Comparison of ENCODE assay signal across 1 cellular context in the genomic region with DNA sequence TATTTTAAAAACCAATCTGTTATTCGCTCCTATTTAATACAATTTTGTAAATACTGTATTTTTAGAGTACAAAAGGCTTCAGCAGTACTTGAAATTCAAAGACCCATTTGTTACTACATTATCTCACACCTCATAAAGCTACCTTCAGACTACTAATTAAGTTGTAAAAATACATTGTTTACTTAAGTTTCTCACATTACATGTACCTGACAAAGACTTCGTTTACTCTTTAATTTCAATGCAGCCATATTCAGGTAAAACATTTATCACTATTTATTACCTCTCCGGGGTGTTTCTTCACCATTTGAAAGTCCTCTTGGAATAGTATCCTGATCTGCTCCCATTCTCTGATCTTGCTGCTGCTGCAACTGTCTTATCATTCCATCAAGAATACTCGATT.
TF ChIP-seq lines count a peak whose summit lies in the region.

No MANE protein-coding gene starts in this region.

TF ChIP-seq in HEK293, 187 proteins besides CTCF, POLR2A, EP300 and RAD21 (continued from another document):
- TF ChIP-seq ZNF777 (tag by site-specific recombination; IDR thresholded peaks at IDR 0.05; ENCODE audit: borderline replicate concordance) (no peak), ZBTB21 (tag by site-specific recombination; IDR thresholded peaks at IDR 0.05) (no peak), ZNF792 (tag by site-specific recombination; IDR thresholded peaks at IDR 0.05) (no peak), ZNF140 (tag by site-specific recombination; IDR thresholded peaks at IDR 0.05) (no peak), GFI1B (tag by site-specific recombination; IDR thresholded peaks at IDR 0.05) (no peak), ZNF184 (tag by site-specific recombination; IDR thresholded peaks at IDR 0.05) (no peak), IKZF3 (tag by site-specific recombination; IDR thresholded peaks at IDR 0.05) (0 out of 2 replicates have a peak, but pooled peaks have one; percentile 51), ZNF223 (tag by site-specific recombination; IDR thresholded peaks at IDR 0.05) (no peak)
- TF ChIP-seq, protein P1, sequence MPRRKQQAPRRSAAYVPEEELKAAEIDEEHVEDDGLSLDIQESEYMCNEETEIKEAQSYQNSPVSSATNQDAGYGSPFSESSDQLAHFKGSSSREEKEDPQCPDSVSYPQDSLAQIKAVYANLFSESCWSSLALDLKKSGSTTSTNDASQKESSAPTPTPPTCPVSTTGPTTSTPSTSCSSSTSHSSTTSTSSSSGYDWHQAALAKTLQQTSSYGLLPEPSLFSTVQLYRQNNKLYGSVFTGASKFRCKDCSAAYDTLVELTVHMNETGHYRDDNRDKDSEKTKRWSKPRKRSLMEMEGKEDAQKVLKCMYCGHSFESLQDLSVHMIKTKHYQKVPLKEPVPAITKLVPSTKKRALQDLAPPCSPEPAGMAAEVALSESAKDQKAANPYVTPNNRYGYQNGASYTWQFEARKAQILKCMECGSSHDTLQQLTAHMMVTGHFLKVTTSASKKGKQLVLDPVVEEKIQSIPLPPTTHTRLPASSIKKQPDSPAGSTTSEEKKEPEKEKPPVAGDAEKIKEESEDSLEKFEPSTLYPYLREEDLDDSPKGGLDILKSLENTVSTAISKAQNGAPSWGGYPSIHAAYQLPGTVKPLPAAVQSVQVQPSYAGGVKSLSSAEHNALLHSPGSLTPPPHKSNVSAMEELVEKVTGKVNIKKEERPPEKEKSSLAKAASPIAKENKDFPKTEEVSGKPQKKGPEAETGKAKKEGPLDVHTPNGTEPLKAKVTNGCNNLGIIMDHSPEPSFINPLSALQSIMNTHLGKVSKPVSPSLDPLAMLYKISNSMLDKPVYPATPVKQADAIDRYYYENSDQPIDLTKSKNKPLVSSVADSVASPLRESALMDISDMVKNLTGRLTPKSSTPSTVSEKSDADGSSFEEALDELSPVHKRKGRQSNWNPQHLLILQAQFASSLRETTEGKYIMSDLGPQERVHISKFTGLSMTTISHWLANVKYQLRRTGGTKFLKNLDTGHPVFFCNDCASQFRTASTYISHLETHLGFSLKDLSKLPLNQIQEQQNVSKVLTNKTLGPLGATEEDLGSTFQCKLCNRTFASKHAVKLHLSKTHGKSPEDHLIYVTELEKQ (tag by site-specific recombination; IDR thresholded peaks at IDR 0.05; ENCODE audit: borderline replicate concordance): 0 out of 2 replicates have a peak, but pooled peaks have one; percentile 21
- TF ChIP-seq, protein P2, sequence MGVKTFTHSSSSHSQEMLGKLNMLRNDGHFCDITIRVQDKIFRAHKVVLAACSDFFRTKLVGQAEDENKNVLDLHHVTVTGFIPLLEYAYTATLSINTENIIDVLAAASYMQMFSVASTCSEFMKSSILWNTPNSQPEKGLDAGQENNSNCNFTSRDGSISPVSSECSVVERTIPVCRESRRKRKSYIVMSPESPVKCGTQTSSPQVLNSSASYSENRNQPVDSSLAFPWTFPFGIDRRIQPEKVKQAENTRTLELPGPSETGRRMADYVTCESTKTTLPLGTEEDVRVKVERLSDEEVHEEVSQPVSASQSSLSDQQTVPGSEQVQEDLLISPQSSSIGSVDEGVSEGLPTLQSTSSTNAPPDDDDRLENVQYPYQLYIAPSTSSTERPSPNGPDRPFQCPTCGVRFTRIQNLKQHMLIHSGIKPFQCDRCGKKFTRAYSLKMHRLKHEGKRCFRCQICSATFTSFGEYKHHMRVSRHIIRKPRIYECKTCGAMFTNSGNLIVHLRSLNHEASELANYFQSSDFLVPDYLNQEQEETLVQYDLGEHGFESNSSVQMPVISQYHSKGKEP (tag by site-specific recombination; IDR thresholded peaks at IDR 0.05): peak; percentile 45; the same call in 1 of the 2 replicates
- TF ChIP-seq, protein P3, sequence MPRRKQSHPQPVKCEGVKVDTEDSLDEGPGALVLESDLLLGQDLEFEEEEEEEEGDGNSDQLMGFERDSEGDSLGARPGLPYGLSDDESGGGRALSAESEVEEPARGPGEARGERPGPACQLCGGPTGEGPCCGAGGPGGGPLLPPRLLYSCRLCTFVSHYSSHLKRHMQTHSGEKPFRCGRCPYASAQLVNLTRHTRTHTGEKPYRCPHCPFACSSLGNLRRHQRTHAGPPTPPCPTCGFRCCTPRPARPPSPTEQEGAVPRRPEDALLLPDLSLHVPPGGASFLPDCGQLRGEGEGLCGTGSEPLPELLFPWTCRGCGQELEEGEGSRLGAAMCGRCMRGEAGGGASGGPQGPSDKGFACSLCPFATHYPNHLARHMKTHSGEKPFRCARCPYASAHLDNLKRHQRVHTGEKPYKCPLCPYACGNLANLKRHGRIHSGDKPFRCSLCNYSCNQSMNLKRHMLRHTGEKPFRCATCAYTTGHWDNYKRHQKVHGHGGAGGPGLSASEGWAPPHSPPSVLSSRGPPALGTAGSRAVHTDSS (tag by site-specific recombination; IDR thresholded peaks at IDR 0.05): no peak
- TF ChIP-seq, protein P4, sequence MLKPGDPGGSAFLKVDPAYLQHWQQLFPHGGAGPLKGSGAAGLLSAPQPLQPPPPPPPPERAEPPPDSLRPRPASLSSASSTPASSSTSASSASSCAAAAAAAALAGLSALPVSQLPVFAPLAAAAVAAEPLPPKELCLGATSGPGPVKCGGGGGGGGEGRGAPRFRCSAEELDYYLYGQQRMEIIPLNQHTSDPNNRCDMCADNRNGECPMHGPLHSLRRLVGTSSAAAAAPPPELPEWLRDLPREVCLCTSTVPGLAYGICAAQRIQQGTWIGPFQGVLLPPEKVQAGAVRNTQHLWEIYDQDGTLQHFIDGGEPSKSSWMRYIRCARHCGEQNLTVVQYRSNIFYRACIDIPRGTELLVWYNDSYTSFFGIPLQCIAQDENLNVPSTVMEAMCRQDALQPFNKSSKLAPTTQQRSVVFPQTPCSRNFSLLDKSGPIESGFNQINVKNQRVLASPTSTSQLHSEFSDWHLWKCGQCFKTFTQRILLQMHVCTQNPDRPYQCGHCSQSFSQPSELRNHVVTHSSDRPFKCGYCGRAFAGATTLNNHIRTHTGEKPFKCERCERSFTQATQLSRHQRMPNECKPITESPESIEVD (tag by site-specific recombination; IDR thresholded peaks at IDR 0.05): peak; percentile 92
- TF ChIP-seq, protein P5, sequence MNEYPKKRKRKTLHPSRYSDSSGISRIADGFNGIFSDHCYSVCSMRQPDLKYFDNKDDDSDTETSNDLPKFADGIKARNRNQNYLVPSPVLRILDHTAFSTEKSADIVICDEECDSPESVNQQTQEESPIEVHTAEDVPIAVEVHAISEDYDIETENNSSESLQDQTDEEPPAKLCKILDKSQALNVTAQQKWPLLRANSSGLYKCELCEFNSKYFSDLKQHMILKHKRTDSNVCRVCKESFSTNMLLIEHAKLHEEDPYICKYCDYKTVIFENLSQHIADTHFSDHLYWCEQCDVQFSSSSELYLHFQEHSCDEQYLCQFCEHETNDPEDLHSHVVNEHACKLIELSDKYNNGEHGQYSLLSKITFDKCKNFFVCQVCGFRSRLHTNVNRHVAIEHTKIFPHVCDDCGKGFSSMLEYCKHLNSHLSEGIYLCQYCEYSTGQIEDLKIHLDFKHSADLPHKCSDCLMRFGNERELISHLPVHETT (tag by site-specific recombination; IDR thresholded peaks at IDR 0.05): peak; percentile 49; the same call in 1 of the 2 replicates
TF ChIP-seq in HEK293: peak in this region for 12.
